ENCODE assay signal across 19 cellular contexts in genomic region chr13:39960206-39960605, GRCh38.
DNase-seq lines count a peak whose midpoint lies in the region; ATAC-seq, FAIRE-seq and TF ChIP-seq lines count a peak whose summit lies in the region.
"Had no signal": no experiment of that assay in that cellular context is flagged by ENCODE, and none has a peak within 500 bp of the region (broad histone marks: within the 10 kb centered on the region; RNA-seq: fewer than 3 reads in every experiment).

No MANE protein-coding gene starts in this region.

- H4K20me1 ChIP-seq in H1 (replicated peaks in 1 of 2; ENCODE audit: control insufficient read depth in 1 of 2, insufficient read depth in 2 of 2, low read length in 2 of 2) = no peaks in the 10 kb centered on the region
- H4K20me1 ChIP-seq: BLaER1 had no signal

- no peak overlapping the region for H3K9ac ChIP-seq in H1 (replicated peaks in 1 of 4; ENCODE audit: extremely low read depth in 1 of 4, low read depth in 3 of 4, low read length in 3 of 4)
- H3K9ac ChIP-seq: BLaER1 had no signal

- H4K8ac ChIP-seq in H1 (ENCODE audit: extremely low read depth, insufficient read depth, low read length) = no peak overlapping the region

- no peak for ATAC-seq in Right ventricle myocardium superior (ENCODE audit: poor library complexity)
- ATAC-seq in HG03354 (IDR thresholded peaks at IDR 0.05; ENCODE audit: poor library complexity, severe bottlenecking, unreplicated experiment) = no peak
- no peak for ATAC-seq in lower lobe of right lung

- no peak for TF ChIP-seq RAD21 in H1 (IDR thresholded peaks at IDR 0.05 in 1 of 2, conservative IDR thresholded peaks at IDR 0.05 in 1 of 2; ENCODE audit: low read depth in 2 of 2, low read length in 2 of 2)

- no peaks in the 10 kb centered on the region for H3K4me1 ChIP-seq in H1 (replicated peaks in 1 of 4; ENCODE audit: control insufficient read depth in 3 of 4, insufficient read depth in 4 of 4, low read length in 3 of 4)
- H3K4me1 ChIP-seq in mesodermal cell (ENCODE audit: control insufficient read depth, insufficient read depth, low read length, poor library complexity, severe bottlenecking) = no peaks in the 10 kb centered on the region
- peaks cover 5% of the 10 kb centered on the region for H3K4me1 ChIP-seq in lower lobe of right lung
- H3K4me1 ChIP-seq: BLaER1, HAP-1 had no signal

- H4K5ac ChIP-seq in H1 (ENCODE audit: insufficient read length, low read depth, low read length) = no peak overlapping the region

- no peak overlapping the region for H3K4ac ChIP-seq in H1 (replicated peaks; ENCODE audit: insufficient read length, low read depth, low read length)

- H2BK20ac ChIP-seq in H1 (ENCODE audit: low read length) = no peak overlapping the region

- no peak overlapping the region for H3K4me2 ChIP-seq in H1 (ENCODE audit: insufficient read depth in 1 of 2, low read depth in 2 of 2, low read length in 2 of 2)
- H3K4me2 ChIP-seq: BLaER1 had no signal

- POLR2A ChIA-PET in H1 (lab: Charles Lee; ENCODE audit: partially characterized antibody) = no interaction called here

- no peak overlapping the region for H2AFZ ChIP-seq in H1 (ENCODE audit: low read length)

- H3K79me2 ChIP-seq in H1 (ENCODE audit: control insufficient read depth in 1 of 2, insufficient read depth in 2 of 2, low read length in 2 of 2) = no peaks in the 10 kb centered on the region

- no peaks in the 10 kb centered on the region for H3K27me3 ChIP-seq in H1 (replicated peaks in 1 of 4; ENCODE audit: control insufficient read depth in 3 of 4, extremely low read depth in 1 of 4, insufficient read depth in 3 of 4, low read length in 3 of 4)
- H3K27me3 ChIP-seq in lower lobe of right lung (ENCODE audit: low read depth) = no peaks in the 10 kb centered on the region
- H3K27me3 ChIP-seq: BLaER1 had no signal

- WGBS in H1 (ENCODE audit: extremely low coverage in 1 of 2, insufficient coverage in 1 of 2, insufficient read length in 1 of 2, insufficient replicate concordance in 2 of 2, low coverage in 1 of 2, low lambda C conversion rate in 2 of 2, missing lambda C conversion rate in 1 of 2), 2 experiments = 80% methylated on average over 2 of the region's 2 CpGs; no CpG with 5 or more reads in 1 of the 2 experiments
- WGBS in mesodermal cell (ENCODE audit: insufficient coverage in 2 of 2), 2 experiments = 60 to 73% methylated on average over 1 to 2 of the region's 2 CpGs

- H3K27ac ChIP-seq in H1 (ENCODE audit: low read depth, low read length) (no peak overlapping the region), mesodermal cell (ENCODE audit: low read depth, low read length, severe bottlenecking) (peak overlapping the region; percentile 50), lower lobe of right lung (no peak overlapping the region)
- H3K27ac ChIP-seq: BLaER1, HL-60 had no signal

- no peak overlapping the region for H4K91ac ChIP-seq in H1 (replicated peaks; ENCODE audit: insufficient read length, low read length)

- TF ChIP-seq EP300 in H1 (IDR thresholded peaks at IDR 0.05; ENCODE audit: borderline replicate concordance in 1 of 2, low read depth in 2 of 2, low read length in 2 of 2) = no peak

- no peak for TF ChIP-seq POLR2A in H1 (IDR thresholded peaks at IDR 0.05; ENCODE audit: control extremely low read depth in 1 of 2, low read depth in 2 of 2, low read length in 2 of 2)

- H2BK15ac ChIP-seq in H1 (ENCODE audit: low read length) = no peak overlapping the region

- TF ChIP-seq CTCF in H1 (IDR thresholded peaks at IDR 0.05; ENCODE audit: control extremely low read depth in 1 of 3, insufficient read depth in 1 of 3, low read depth in 1 of 3, low read length in 3 of 3) (no peak), lower lobe of right lung (IDR thresholded peaks at IDR 0.05) (no peak)

- FAIRE-seq in H1 (lab: Jason Lieb, UNC) = peak; percentile 42
- FAIRE-seq: GM12892, GM18507 had no signal

- intact Hi-C loops in Right ventricle myocardium superior (cut with DNase I) (no loop called here), lower lobe of right lung (cut with DNase I) (no loop called here)

- no peaks in the 10 kb centered on the region for H3K23me2 ChIP-seq in H1 (ENCODE audit: low read depth, low read length)

- no peak overlapping the region for H2AK5ac ChIP-seq in H1 (ENCODE audit: low read depth, low read length)

- H2BK12ac ChIP-seq in H1 (ENCODE audit: low read depth, low read length) = no peak overlapping the region

- H3K79me1 ChIP-seq in H1 (ENCODE audit: low read depth, low read length) = no peaks in the 10 kb centered on the region

- no peak overlapping the region for H3K18ac ChIP-seq in H1 (ENCODE audit: extremely low read depth, low read length)

- H3K4me3 ChIP-seq in H1 (ENCODE audit: extremely low read depth in 1 of 4, insufficient read depth in 2 of 4, low read depth in 3 of 4, low read length in 4 of 4) (no peak overlapping the region), mesodermal cell (ENCODE audit: extremely low read depth, insufficient read depth, low read length, poor library complexity, severe bottlenecking) (no peak overlapping the region), lower lobe of right lung (no peak overlapping the region)
- H3K4me3 ChIP-seq: BLaER1, HAP-1 had no signal

- H3K9me3 ChIP-seq in H1 (ENCODE audit: insufficient read depth in 2 of 2, low read depth in 1 of 2, low read length in 1 of 2) (no peaks in the 10 kb centered on the region), mesodermal cell (ENCODE audit: control insufficient read depth, low read length) (no peaks in the 10 kb centered on the region), lower lobe of right lung (no peaks in the 10 kb centered on the region)
- H3K9me3 ChIP-seq: BLaER1, HAP-1 had no signal

- CTCF ChIA-PET in H1 (lab: Charles Lee; ENCODE audit: partially characterized antibody) = interaction anchor here (0.6 to 3.5 kb wide), 2 partner anchors 18 to 1929 kb away, joined by 4 to 16 read pairs; no protein-coding TSS in a partner anchor

- H3K23ac ChIP-seq in H1 (ENCODE audit: insufficient read length) = no peak overlapping the region

- no peak overlapping the region for H2BK120ac ChIP-seq in H1 (replicated peaks; ENCODE audit: low read depth, low read length)

- H3K14ac ChIP-seq in H1 (ENCODE audit: insufficient read length) = no peak overlapping the region

- no peak overlapping the region for H3K56ac ChIP-seq in H1 (replicated peaks; ENCODE audit: insufficient read length, low read depth, low read length)

- no peak overlapping the region for H2BK5ac ChIP-seq in H1 (ENCODE audit: low read depth, low read length)

- H3K36me3 ChIP-seq in H1 (ENCODE audit: control insufficient read depth in 2 of 4, insufficient read depth in 4 of 4, low read length in 3 of 4) (no peaks in the 10 kb centered on the region), mesodermal cell (ENCODE audit: control insufficient read depth, insufficient read depth, low read length) (no peaks in the 10 kb centered on the region), lower lobe of right lung (no peaks in the 10 kb centered on the region)
- H3K36me3 ChIP-seq: BLaER1, HAP-1 had no signal

- DNase-seq in LHCN-M2 (ENCODE audit: low read depth) (peak; percentile 68), H1 (ENCODE audit: low read depth in 1 of 2, low spot score in 2 of 2) (no peak), putamen (ENCODE audit: low spot score) (peak; percentile 70), Right ventricle myocardium superior (no peak), NCI-H526 (lab: John Stamatoyannopoulos, UW) (no peak), lower lobe of right lung (no peak)
- DNase-seq: 8988T; CD4-positive, alpha-beta memory T cell; DMS153; DMS79; GDM1; IMR-90 had no signal

TF ChIP-seq in H1, 55 proteins besides CTCF, POLR2A, EP300 and RAD21:
- TF ChIP-seq TEAD4 (IDR thresholded peaks at IDR 0.05; ENCODE audit: low read depth, low read length) (no peak), POU5F1 (IDR thresholded peaks at IDR 0.05; ENCODE audit: low read depth, low read length) (no peak), TCF12 (IDR thresholded peaks at IDR 0.05; ENCODE audit: low read depth, low read length) (no peak), ATF2 (IDR thresholded peaks at IDR 0.05; ENCODE audit: low read length) (no peak), KDM4A (IDR thresholded peaks at IDR 0.05; ENCODE audit: low read depth, low read length, severe bottlenecking) (no peak), SIX5 (IDR thresholded peaks at IDR 0.05; ENCODE audit: low read depth, low read length) (no peak), CTBP2 (IDR thresholded peaks at IDR 0.05; ENCODE audit: borderline replicate concordance, insufficient read depth, insufficient read length, low read length) (no peak), NRF1 (IDR thresholded peaks at IDR 0.05; ENCODE audit: low read depth, low read length) (no peak)

Comparison
In these comparisons a context has a peak if more than half of its experiments do, and no peak if none do; other contexts are left out.
1. DNase-seq: peak in LHCN-M2 (single experiment) and putamen (single experiment); none in H1 (0 of 2), Right ventricle myocardium superior (single experiment), NCI-H526 (0 of 2) and lower lobe of right lung (single experiment).